12 cellular contexts compared by ENCODE assay signal in the genomic region with DNA sequence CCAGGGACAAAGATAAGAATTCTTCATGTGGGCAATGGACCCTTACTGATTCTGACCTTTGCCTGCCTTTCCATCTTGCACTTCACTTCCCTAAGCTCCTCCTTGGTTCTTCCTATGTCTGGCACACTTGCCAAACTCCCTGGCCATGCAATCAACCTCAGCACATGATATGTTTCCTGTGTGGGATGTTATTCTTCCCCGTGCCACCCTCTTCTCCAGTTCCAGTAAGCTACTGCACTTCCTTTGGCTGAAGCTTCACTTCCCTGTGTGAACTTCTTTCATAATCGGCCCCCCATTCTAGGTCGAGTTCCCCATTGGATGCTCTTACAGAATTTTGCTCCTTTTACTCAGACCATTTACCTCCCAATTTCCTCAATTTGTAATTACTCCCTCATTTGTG. TPM values are rescaled to one million over a fixed set of nuclear protein-coding genes. Genes with fewer than 3 reads are reported as not detected.
A peak's percentile ranks its signal among the peaks of the same experiment; 100 is the strongest.
DNase-seq lines count a peak whose midpoint lies in the region; ATAC-seq and TF ChIP-seq lines count a peak whose summit lies in the region.
"Had no signal": no experiment of that assay in that cellular context is flagged by ENCODE, and none has a peak within 500 bp of the region (broad histone marks: within the 10 kb centered on the region; RNA-seq: fewer than 3 reads in every experiment).

No MANE protein-coding gene starts in this region.

- no peaks in the 10 kb centered on the region for H3K36me3 Mint-ChIP-seq in activated T-cell treated with anti-CD3 and anti-CD28 coated beads, Interleukin-2, amount 50 U/mL, for 72 hours (ENCODE audit: insufficient read depth in 2 of 2)
- H3K36me3 Mint-ChIP-seq in dendritic cell treated with granulocyte-macrophage colony-stimulating factor and Interleukin-4, amounts not matched to agents 40 ng/mL and 50 ng/mL, for 4 days (ENCODE audit: low read depth) = no peaks in the 10 kb centered on the region

- H3K4me3 ChIP-seq in NB4 (ENCODE audit: low read depth, low read length) (no peak overlapping the region), spleen (no peak overlapping the region)
- H3K4me3 ChIP-seq: breast epithelium had no signal

- peaks cover 37% of the 10 kb centered on the region for H3K4me1 Mint-ChIP-seq in activated T-cell treated with anti-CD3 and anti-CD28 coated beads, Interleukin-2, amount 50 U/mL, for 72 hours (ENCODE audit: low read depth)
- peaks cover 39% of the 10 kb centered on the region for H3K4me1 Mint-ChIP-seq in dendritic cell treated with granulocyte-macrophage colony-stimulating factor and Interleukin-4, amounts not matched to agents 40 ng/mL and 50 ng/mL, for 4 days (ENCODE audit: low read depth)
- H3K4me1 Mint-ChIP-seq: nephron had no signal

- no peak for ATAC-seq in activated T-cell treated with anti-CD3 and anti-CD28 coated beads, Interleukin-2, amount 50 U/mL, for 72 hours (replicated peaks in 1 of 2)

- TF ChIP-seq POLR2A in NB4 (IDR thresholded peaks at IDR 0.05; ENCODE audit: extremely low read depth, insufficient read length) = no peak
- TF ChIP-seq POLR2A in spleen (IDR thresholded peaks at IDR 0.05) = no peak

- H3K27ac ChIP-seq in spleen = peak overlapping the region in 5 of 8 donors; percentile 51 to 84 (median 71)
- H3K27ac ChIP-seq: breast epithelium had no signal

- H3K9me3 Mint-ChIP-seq in activated T-cell treated with anti-CD3 and anti-CD28 coated beads, Interleukin-2, amount 50 U/mL, for 72 hours = no peaks in the 10 kb centered on the region
- H3K9me3 Mint-ChIP-seq in dendritic cell treated with granulocyte-macrophage colony-stimulating factor and Interleukin-4, amounts not matched to agents 40 ng/mL and 50 ng/mL, for 4 days = no peaks in the 10 kb centered on the region
- H3K9me3 Mint-ChIP-seq: nephron had no signal

- whole genome bisulfite sequencing in spleen, 5 donors = 11 to 24% (median 14%) methylated on average over 3 of the region's 3 CpGs

- H3K4me1 ChIP-seq in spleen = peaks cover 3 to 46% (median 40%) of the 10 kb centered on the region in 6 donors
- H3K4me1 ChIP-seq: breast epithelium had no signal

- no peak overlapping the region for H3K27ac Mint-ChIP-seq in activated T-cell treated with anti-CD3 and anti-CD28 coated beads, Interleukin-2, amount 50 U/mL, for 72 hours
- H3K27ac Mint-ChIP-seq in dendritic cell treated with granulocyte-macrophage colony-stimulating factor and Interleukin-4, amounts not matched to agents 40 ng/mL and 50 ng/mL, for 4 days = peak overlapping the region; percentile 36
- H3K27ac Mint-ChIP-seq: nephron had no signal

- no peak for DNase-seq in activated T-cell treated with anti-CD3 and anti-CD28 coated beads, Interleukin-2, amount 50 U/mL, for 72 hours
- DNase-seq in activated T-cell treated with anti-CD3 and anti-CD28 coated beads, Interleukin-2, amount 50 U/mL, for 48 hours = no peak
- peak; percentile 43 for DNase-seq in NB4 (ENCODE audit: low read depth)
- DNase-seq in spleen = no peak
- DNase-seq in effector CD4-positive, alpha-beta T cell = no peak
- DNase-seq in posterior vena cava (ENCODE audit: low spot score) = no peak
- no peak for DNase-seq in HCEC 1CT
- DNase-seq: erythroblast, NCI-H2029 treated with DMSO at 0.1 percent for 48 hours had no signal

- intact Hi-C loops in dendritic cell treated with granulocyte-macrophage colony-stimulating factor and Interleukin-4, amounts not matched to agents 40 ng/mL and 50 ng/mL, for 4 days (cut with micrococcal nuclease) = loop anchor here (10.0 kb wide), 1 partner anchor 381 kb away; no protein-coding TSS in a partner anchor
- intact Hi-C loops in spleen (cut with DNase I; ENCODE audit: low total_unique reads) (no loop called here), posterior vena cava (cut with DNase I) (no loop called here)

- peak overlapping the region; percentile 55 to 90 for H3K4me3 Mint-ChIP-seq in activated T-cell treated with anti-CD3 and anti-CD28 coated beads, Interleukin-2, amount 50 U/mL, for 72 hours
- no peak overlapping the region for H3K4me3 Mint-ChIP-seq in dendritic cell treated with granulocyte-macrophage colony-stimulating factor and Interleukin-4, amounts not matched to agents 40 ng/mL and 50 ng/mL, for 4 days
- H3K4me3 Mint-ChIP-seq: nephron had no signal

- TF ChIP-seq CTCF in NB4 (IDR thresholded peaks at IDR 0.05; ENCODE audit: low read depth, low read length) (no peak), spleen (IDR thresholded peaks at IDR 0.05 in 8 of 11, conservative IDR thresholded peaks at IDR 0.05 in 3 of 11) (no peak)

- H3K27me3 ChIP-seq in spleen (replicated peaks in 1 of 7) = no peaks in the 10 kb centered on the region
- H3K27me3 ChIP-seq: breast epithelium had no signal

- no peaks in the 10 kb centered on the region for H3K9me3 ChIP-seq in spleen
- H3K9me3 ChIP-seq: breast epithelium had no signal

- no peaks in the 10 kb centered on the region for H3K27me3 Mint-ChIP-seq in activated T-cell treated with anti-CD3 and anti-CD28 coated beads, Interleukin-2, amount 50 U/mL, for 72 hours (ENCODE audit: low read depth)
- no peaks in the 10 kb centered on the region for H3K27me3 Mint-ChIP-seq in dendritic cell treated with granulocyte-macrophage colony-stimulating factor and Interleukin-4, amounts not matched to agents 40 ng/mL and 50 ng/mL, for 4 days

- no peaks in the 10 kb centered on the region for H3K36me3 ChIP-seq in spleen
- H3K36me3 ChIP-seq: breast epithelium had no signal

RNA-seq across cellular contexts. Expression of gene TASOR, which starts 10.7 kb away (rescaled TPM):
- 10 to 100 TPM; 82.6 to 91.8 TPM for total RNA-seq in activated T-cell treated with anti-CD3 and anti-CD28 coated beads, Interleukin-2, amount 50 U/mL, for 72 hours
- 100 to 1,000 TPM in 3 of 7 donors, 10 to 100 TPM in 4; 70.0 to 123 (median 89.3) TPM for total RNA-seq in spleen
- polyA plus RNA-seq in spleen = 10 to 100 TPM; 27.6 to 32.9 (median 30.6) TPM
- 10 to 100 TPM; 52.1 to 63.7 TPM for total RNA-seq in posterior vena cava
